Comparison of ENCODE assay signal across 1 cellular context in genomic region chrX:49199906-49200771, GRCh38.
TF ChIP-seq lines count a peak whose summit lies in the region.

Gene SYP, minus strand, starts transcription at chrX:49200193. Its CDS starts 7 bp downstream, at chrX:49200186.

TF ChIP-seq in HepG2, 621 proteins besides CTCF, POLR2A, EP300 and RAD21 (continued from another document and continues in another):
- TF ChIP-seq AKNA (CRISPR knock-in tag; IDR thresholded peaks at IDR 0.05; ENCODE audit: borderline replicate concordance): no peak
- no peak for TF ChIP-seq ZNF703 (CRISPR knock-in tag; IDR thresholded peaks at IDR 0.05; ENCODE audit: borderline replicate concordance)
- TF ChIP-seq IKZF5 (CRISPR knock-in tag; IDR thresholded peaks at IDR 0.05): peak; percentile 74; the same call in 1 of the 2 replicates
- peak; percentile 71; the same call in 1 of the 2 replicates for TF ChIP-seq ARID2 (CRISPR knock-in tag; IDR thresholded peaks at IDR 0.05; ENCODE audit: borderline replicate concordance)
- TF ChIP-seq ATF7-NPFF (CRISPR knock-in tag; IDR thresholded peaks at IDR 0.05; ENCODE audit: low read depth): peak; percentile 87
- TF ChIP-seq RCOR2 (CRISPR knock-in tag; IDR thresholded peaks at IDR 0.05): no peak
- TF ChIP-seq SNAPC2 (CRISPR knock-in tag; IDR thresholded peaks at IDR 0.05): no peak; the same call in 1 of the 2 replicates
- peak; percentile 90 for TF ChIP-seq XRCC5 (optimal IDR thresholded peaks at IDR 0.05; ENCODE audit: low read length)
- no peak for TF ChIP-seq RFXANK (CRISPR knock-in tag; IDR thresholded peaks at IDR 0.05)
- TF ChIP-seq ZNF639 (CRISPR knock-in tag; conservative IDR thresholded peaks at IDR 0.05): no peak
- TF ChIP-seq ZNF430 (CRISPR knock-in tag; IDR thresholded peaks at IDR 0.05): peak; percentile 92
- no peak for TF ChIP-seq ZKSCAN1 (IDR thresholded peaks at IDR 0.05; ENCODE audit: low read length)
- no peak for TF ChIP-seq FOXJ3 (CRISPR knock-in tag; IDR thresholded peaks at IDR 0.05; ENCODE audit: borderline replicate concordance)
- TF ChIP-seq ZNF646 (CRISPR knock-in tag; IDR thresholded peaks at IDR 0.05): no peak
- peak; percentile 95 for TF ChIP-seq ZNF563 (CRISPR knock-in tag; IDR thresholded peaks at IDR 0.05)
- TF ChIP-seq PHF5A (CRISPR knock-in tag; IDR thresholded peaks at IDR 0.05; ENCODE audit: low read depth, unreplicated experiment): no peak
- TF ChIP-seq PAF1 (CRISPR knock-in tag; IDR thresholded peaks at IDR 0.05): no peak
- TF ChIP-seq NFKB2 (CRISPR knock-in tag; IDR thresholded peaks at IDR 0.05; ENCODE audit: borderline replicate concordance): peak; percentile 95; the same call in 1 of the 2 replicates
- peak; percentile 65 for TF ChIP-seq KMT2B (CRISPR knock-in tag; IDR thresholded peaks at IDR 0.05)
- peak; percentile 68 for TF ChIP-seq MED1 (CRISPR knock-in tag; IDR thresholded peaks at IDR 0.05)
- TF ChIP-seq TSC22D2 (CRISPR knock-in tag; IDR thresholded peaks at IDR 0.05; ENCODE audit: borderline replicate concordance): peak; percentile 92; the same call in 1 of the 2 replicates
- 0 out of 2 replicates have a peak, but pooled peaks have one; percentile 54 for TF ChIP-seq NFKBIZ (CRISPR knock-in tag; IDR thresholded peaks at IDR 0.05)
- TF ChIP-seq CHD2 (IDR thresholded peaks at IDR 0.05; ENCODE audit: low read depth, low read length): no peak
- no peak for TF ChIP-seq ZNF350 (CRISPR knock-in tag; IDR thresholded peaks at IDR 0.05; ENCODE audit: borderline replicate concordance, low read depth)
- no peak for TF ChIP-seq EZH2 (conservative IDR thresholded peaks at IDR 0.05; ENCODE audit: low read depth, low read length)
- TF ChIP-seq STAG1 (CRISPR knock-in tag; IDR thresholded peaks at IDR 0.05): no peak
- TF ChIP-seq ZNF362 (CRISPR knock-in tag; IDR thresholded peaks at IDR 0.05; ENCODE audit: borderline replicate concordance): no peak; the same call in 1 of the 2 replicates
- TF ChIP-seq PRPF4 (IDR thresholded peaks at IDR 0.05; ENCODE audit: low read depth, low read length, poor library complexity, severe bottlenecking): no peak
- TF ChIP-seq KDM6A (CRISPR knock-in tag; IDR thresholded peaks at IDR 0.05; ENCODE audit: low read depth): no peak
- TF ChIP-seq ZNF841 (CRISPR knock-in tag; IDR thresholded peaks at IDR 0.05; ENCODE audit: borderline replicate concordance): no peak
- peak; percentile 59 for TF ChIP-seq ZFP91 (CRISPR knock-in tag; IDR thresholded peaks at IDR 0.05; ENCODE audit: borderline replicate concordance)
- TF ChIP-seq ZNF17 (CRISPR knock-in tag; IDR thresholded peaks at IDR 0.05): no peak
- peak; percentile 87 for TF ChIP-seq ARNT2 (CRISPR knock-in tag; IDR thresholded peaks at IDR 0.05; ENCODE audit: low read depth)
- TF ChIP-seq PRMT3 (CRISPR knock-in tag; IDR thresholded peaks at IDR 0.05; ENCODE audit: borderline replicate concordance, low read depth): peak; percentile 84; the same call in 1 of the 2 replicates
- peak; percentile 76; the same call in 1 of the 2 replicates for TF ChIP-seq ZNF616 (CRISPR knock-in tag; IDR thresholded peaks at IDR 0.05; ENCODE audit: low read depth)
- TF ChIP-seq HNF1B (CRISPR knock-in tag; IDR thresholded peaks at IDR 0.05): 0 out of 2 replicates have a peak, but pooled peaks have one; percentile 32
- no peak for TF ChIP-seq ETS1 (CRISPR knock-in tag; IDR thresholded peaks at IDR 0.05)
- TF ChIP-seq ZNF232 (CRISPR knock-in tag; IDR thresholded peaks at IDR 0.05; ENCODE audit: borderline replicate concordance): peak; percentile 74; the same call in 1 of the 2 replicates
- TF ChIP-seq ZNF205 (CRISPR knock-in tag; IDR thresholded peaks at IDR 0.05): peak; percentile 74
- no peak for TF ChIP-seq MAFG (CRISPR knock-in tag; IDR thresholded peaks at IDR 0.05)
- peak; percentile 70; the same call in 1 of the 2 replicates for TF ChIP-seq KLF11 (CRISPR knock-in tag; IDR thresholded peaks at IDR 0.05)
